In the genomic region with DNA sequence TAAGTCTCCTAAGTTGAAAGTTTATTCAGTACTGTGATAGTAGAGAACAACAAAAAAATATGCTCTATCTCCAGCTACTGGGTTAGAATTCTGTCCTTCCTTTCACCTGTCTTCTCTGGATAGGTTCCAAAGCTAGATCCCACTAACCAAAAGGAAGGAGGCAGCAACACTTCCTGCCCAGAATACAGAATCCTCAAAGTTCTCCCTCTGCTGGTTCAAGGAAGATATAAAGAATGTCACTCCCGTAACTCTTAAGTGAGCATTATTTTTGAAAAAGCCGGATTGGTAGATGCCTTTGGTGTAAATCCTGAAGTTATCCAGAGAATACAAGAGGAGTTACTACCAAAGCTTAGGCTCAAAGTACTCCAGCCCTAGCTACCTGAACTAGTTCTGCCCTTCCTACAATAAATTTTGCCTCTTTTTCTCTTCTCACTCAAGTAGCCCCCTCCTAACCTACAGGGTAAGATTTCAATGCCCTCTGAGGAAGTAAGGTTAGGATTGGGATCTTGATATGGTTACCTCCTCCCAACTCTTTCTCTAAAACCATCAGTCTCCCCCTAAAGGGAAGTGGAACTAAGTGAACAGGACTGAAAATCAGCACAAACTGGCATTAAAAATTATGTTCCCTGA, we compare ENCODE assay signal across 8 cellular contexts. TPM values are rescaled to one million over a fixed set of nuclear protein-coding genes. Genes with fewer than 3 reads are reported as not detected.
DNase-seq lines count a peak whose midpoint lies in the region; ATAC-seq, FAIRE-seq and TF ChIP-seq lines count a peak whose summit lies in the region.

No MANE protein-coding gene starts in this region.

- peaks cover 0 to 21% (median 4%) of the 10 kb centered on the region in 3 donors for H3K4me1 ChIP-seq in pancreas

- peak overlapping the region; percentile 22 for H3K27ac Mint-ChIP-seq in CD4-positive, alpha-beta T cell
- H3K27ac Mint-ChIP-seq in T-helper 17 cell, result no peak overlapping the region

- no peaks in the 10 kb centered on the region for H3K27me3 Mint-ChIP-seq in CD4-positive, alpha-beta T cell
- H3K27me3 Mint-ChIP-seq in T-helper 17 cell, result no peaks in the 10 kb centered on the region

- peak; percentile 85 for FAIRE-seq in pancreas (lab: Jason Lieb, UNC)

- 32 to 35% methylated on average over 2 of the region's 2 CpGs for WGBS in pancreas, 2 donors

- H3K4me3 ChIP-seq in HFF-Myc (replicated peaks; ENCODE audit: low read depth, low read length) (no peak overlapping the region), pancreas (no peak overlapping the region)

- peaks cover 25% of the 10 kb centered on the region for H3K4me1 Mint-ChIP-seq in CD4-positive, alpha-beta T cell (ENCODE audit: low read depth)
- H3K4me1 Mint-ChIP-seq in T-helper 17 cell, result peaks cover 22% of the 10 kb centered on the region

- H3K9me3 ChIP-seq in CD4-positive, alpha-beta T cell (ENCODE audit: control insufficient read depth, low read length), result no peaks in the 10 kb centered on the region
- H3K9me3 ChIP-seq in pancreas (no peaks in the 10 kb centered on the region), T-helper 17 cell (ENCODE audit: control insufficient read depth, low read length, poor library complexity, severe bottlenecking) (no peaks in the 10 kb centered on the region)

- peaks cover 48% of the 10 kb centered on the region for H3K36me3 Mint-ChIP-seq in CD4-positive, alpha-beta T cell (ENCODE audit: low read depth)
- peaks cover 3% of the 10 kb centered on the region for H3K36me3 Mint-ChIP-seq in T-helper 17 cell (ENCODE audit: low read depth)

- TF ChIP-seq CTCF in CD4-positive, alpha-beta T cell (IDR thresholded peaks at IDR 0.05), result peak; percentile 54
- TF ChIP-seq CTCF in HFF-Myc (IDR thresholded peaks at IDR 0.05; ENCODE audit: low read depth, low read length, missing control alignments) (peak; percentile 59), pancreas (IDR thresholded peaks at IDR 0.05) (peak in 2 of 4 donors; percentile 13 to 17)

- CTCF ChIA-PET in CD4-positive, alpha-beta T cell (lab: Charles Lee), result interaction anchor here (1.6 to 2.1 kb wide), 2 partner anchors 14 to 117 kb away, joined by 4 to 5 read pairs; no protein-coding TSS in a partner anchor

- no peaks in the 10 kb centered on the region for H3K27me3 ChIP-seq in CD4-positive, alpha-beta T cell (ENCODE audit: control insufficient read depth, insufficient read depth, low read length)
- H3K27me3 ChIP-seq in pancreas, result no peaks in the 10 kb centered on the region

- POLR2A ChIA-PET in CD4-positive, alpha-beta T cell (lab: Charles Lee), result interaction anchor here (0.8 to 1.2 kb wide), 2 partner anchors 26 to 35 kb away, joined by 3 to 4 read pairs; partner anchors contain the start of genes CRIP3 and ZNF318

- no peaks in the 10 kb centered on the region for H3K9me3 Mint-ChIP-seq in CD4-positive, alpha-beta T cell

- H3K27ac ChIP-seq in CD4-positive, alpha-beta T cell (ENCODE audit: low read depth, low read length), result no peak overlapping the region
- peak overlapping the region in 1 of 4 donors; percentile 53 for H3K27ac ChIP-seq in pancreas

- ATAC-seq in CD4-positive, alpha-beta T cell (ENCODE audit: poor library complexity), result no peak
- ATAC-seq in pancreas, result peak; percentile 69 to 80 (median 77)
- no peak for ATAC-seq in T-helper 17 cell
- no peak for ATAC-seq in HG03108 (IDR thresholded peaks at IDR 0.05; ENCODE audit: unreplicated experiment)

- DNase-seq in CD4-positive, alpha-beta T cell, result no peak
- peak; percentile 56 for DNase-seq in HFF-Myc (ENCODE audit: extremely low read depth, low read depth)
- DNase-seq in RPMI8226, result peak; percentile 49
- peak; percentile 39 for DNase-seq in fibroblast of gingiva (ENCODE audit: low read depth)
- DNase-seq in pancreas, result no peak
- no peak for DNase-seq in T-helper 17 cell
- no peak for DNase-seq in NK-92 treated with Interleukin-12 subunit alpha and Interleukin-12 subunit beta, amount 100 ng/mL, for 24 hours (lab: John Stamatoyannopoulos, UW)

- intact Hi-C loops in CD4-positive, alpha-beta T cell (cut with DNase I, micrococcal nuclease), result loop anchor here (5.0 to 10.0 kb wide), 3 partner anchors 67 to 430 kb away; no protein-coding TSS in a partner anchor
- intact Hi-C loops in pancreas (cut with DNase I), result no loop called here

- no peak overlapping the region for H3K4me3 Mint-ChIP-seq in CD4-positive, alpha-beta T cell
- no peak overlapping the region for H3K4me3 Mint-ChIP-seq in T-helper 17 cell

- peaks cover 0 to 10% (median 7%) of the 10 kb centered on the region in 3 donors for H3K36me3 ChIP-seq in pancreas

RNA-seq across cellular contexts. Expression of gene CRIP3, which starts 26.0 kb away (rescaled TPM):
- total RNA-seq in CD4-positive, alpha-beta T cell, result 1 to 10 TPM; 1.8 to 2.0 TPM
- total RNA-seq in pancreas, result 1 to 10 TPM in 2 of 6 donors, under 1 TPM in 4; 0.46 to 4.6 (median 0.82) TPM
- 1 to 10 TPM; 4.5 to 9.7 TPM for polyA plus RNA-seq in pancreas
- total RNA-seq in T-helper 17 cell, result 1 to 10 TPM; 1.3 to 2.1 TPM

RNA-seq across cellular contexts. Expression of gene ZNF318, which starts 34.9 kb away (rescaled TPM):
- total RNA-seq in CD4-positive, alpha-beta T cell, result 10 to 100 TPM; 20.4 TPM
- 10 to 100 TPM in 2 of 6 donors, 1 to 10 TPM in 4; 6.2 to 13.0 (median 8.7) TPM for total RNA-seq in pancreas
- 1 to 10 TPM; 6.2 to 9.4 TPM for polyA plus RNA-seq in pancreas
- total RNA-seq in T-helper 17 cell, result 10 to 100 TPM; 22.5 to 24.0 TPM

RNA-seq across cellular contexts. Expression of gene SLC22A7, which starts 36.5 kb away (rescaled TPM):
- not detected for total RNA-seq in CD4-positive, alpha-beta T cell
- under 1 TPM in 1 of 6 donors, not detected in 5; 0.16 TPM for total RNA-seq in pancreas
- not detected for polyA plus RNA-seq in pancreas
- not detected for total RNA-seq in T-helper 17 cell

Comparison
In these comparisons a context has a peak if more than half of its experiments do, and no peak if none do; other contexts are left out.
1. ATAC-seq: peak in pancreas (4 of 4); none in CD4-positive, alpha-beta T cell (single experiment), T-helper 17 cell (single experiment) and HG03108 (single experiment).
2. DNase-seq: peak in HFF-Myc (single experiment), RPMI8226 (single experiment) and fibroblast of gingiva (single experiment); none in CD4-positive, alpha-beta T cell (0 of 10), pancreas (0 of 6), T-helper 17 cell (0 of 3) and NK-92 treated with Interleukin-12 subunit alpha and Interleukin-12 subunit beta, amount 100 ng/mL, for 24 hours (single experiment).
3. intact Hi-C loops: an anchor here in CD4-positive, alpha-beta T cell (5.0 to 10.0 kb wide); none called in pancreas.